ENCODE assay signal across 10 cellular contexts in the genomic region with DNA sequence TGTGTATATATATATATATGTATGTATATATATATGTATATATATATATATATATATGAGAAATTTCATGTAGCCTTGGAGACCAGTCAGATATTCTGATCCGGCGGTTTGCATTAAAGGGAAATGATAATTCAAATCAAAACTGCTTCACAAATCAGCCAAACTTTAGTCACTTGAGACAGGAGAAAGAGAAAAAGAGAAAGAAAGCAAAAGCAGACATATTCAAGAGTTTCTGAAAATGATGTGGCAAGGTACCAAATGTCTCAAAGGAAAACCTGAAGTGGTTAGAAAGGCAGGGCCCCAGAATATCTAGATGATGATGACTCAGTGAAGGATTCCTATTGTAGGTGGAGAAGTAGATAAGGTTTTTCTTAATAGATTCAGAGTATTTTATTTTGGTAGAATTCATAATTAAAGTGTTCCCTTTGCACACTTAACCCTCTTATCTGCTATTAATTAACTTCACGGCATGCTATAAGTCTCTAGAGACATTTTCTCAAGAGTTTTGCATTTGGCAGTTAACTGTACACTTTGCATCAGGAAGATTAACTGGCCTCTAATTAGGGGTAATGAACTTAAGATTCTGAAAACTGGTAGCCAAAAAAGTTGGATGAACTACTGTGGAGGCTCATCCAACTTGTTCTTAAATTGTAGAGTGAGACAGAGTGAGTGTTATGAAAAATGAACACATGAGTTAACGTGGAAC. TPM values are rescaled to one million over a fixed set of nuclear protein-coding genes. Genes with fewer than 3 reads are reported as not detected.
A peak's percentile ranks its signal among the peaks of the same experiment; 100 is the strongest.
DNase-seq lines count a peak whose midpoint lies in the region; ATAC-seq, FAIRE-seq and TF ChIP-seq lines count a peak whose summit lies in the region.
"Had no signal": no experiment of that assay in that cellular context is flagged by ENCODE, and none has a peak within 500 bp of the region (broad histone marks: within the 10 kb centered on the region; RNA-seq: fewer than 3 reads in every experiment).

No MANE protein-coding gene starts in this region.

- POLR2A ChIA-PET in GM10248 (lab: Yijun Ruan, JAX), result no interaction called here
- POLR2A ChIA-PET in activated CD4-positive, alpha-beta memory T cell treated with anti-CD3 and anti-CD28 coated beads for 36 hours (lab: Charles Lee), result interaction anchor here (1.5 to 1.6 kb wide), 2 partner anchors 52 to 134 kb away, joined by 6 to 8 read pairs; no protein-coding TSS in a partner anchor

- CTCF ChIA-PET in GM10248 (lab: Yijun Ruan, JAX), result no interaction called here
- CTCF ChIA-PET in activated CD4-positive, alpha-beta memory T cell treated with anti-CD3 and anti-CD28 coated beads for 36 hours (lab: Charles Lee), result no interaction called here

- peaks cover 32% of the 10 kb centered on the region for H3K4me1 Mint-ChIP-seq in activated CD4-positive, alpha-beta memory T cell treated with anti-CD3 and anti-CD28 coated beads for 36 hours (ENCODE audit: low read depth)
- no peaks in the 10 kb centered on the region for H3K4me1 Mint-ChIP-seq in type B pancreatic cell (ENCODE audit: unreplicated experiment)

- no peak for TF ChIP-seq CTCF in GM10248 (IDR thresholded peaks at IDR 0.05; ENCODE audit: control extremely low read depth, extremely low read depth, low read depth, missing control alignments)
- no peak for TF ChIP-seq CTCF in type B pancreatic cell (conservative IDR thresholded peaks at IDR 0.05)

- peak; percentile 87 for ATAC-seq in HG02885 (IDR thresholded peaks at IDR 0.05; ENCODE audit: poor library complexity, unreplicated experiment)

- DNase-seq in GM10248 (ENCODE audit: extremely low spot score) (peak; percentile 51), GM19239 (ENCODE audit: insufficient read length, low spot score) (peak; percentile 20), type B pancreatic cell (ENCODE audit: extremely low spot score, unreplicated experiment) (no peak), C1 segment of cervical spinal cord (lab: John Stamatoyannopoulos, UW) (no peak), RKO (ENCODE audit: low spot score) (no peak)
- DNase-seq in activated CD4-positive, alpha-beta memory T cell treated with anti-CD3 and anti-CD28 coated beads for 36 hours, result no peak
- no peak for DNase-seq in stimulated activated naive CD4-positive, alpha-beta T cell (lab: John Stamatoyannopoulos, UW)
- DNase-seq: COR-L47; NK-92 treated with Interleukin-12 subunit alpha and Interleukin-12 subunit beta, amount 100 ng/mL, for 24 hours had no signal

- H3K4me3 Mint-ChIP-seq in activated CD4-positive, alpha-beta memory T cell treated with anti-CD3 and anti-CD28 coated beads for 36 hours, result peak overlapping the region; percentile 33
- no peak overlapping the region for H3K4me3 Mint-ChIP-seq in type B pancreatic cell

- peak overlapping the region; percentile 34 for H3K27ac Mint-ChIP-seq in activated CD4-positive, alpha-beta memory T cell treated with anti-CD3 and anti-CD28 coated beads for 36 hours
- H3K27ac Mint-ChIP-seq in type B pancreatic cell, result no peak overlapping the region

- FAIRE-seq in GM19239 (lab: Jason Lieb, UNC), result peak; percentile 89

- intact Hi-C loops in activated CD4-positive, alpha-beta memory T cell treated with anti-CD3 and anti-CD28 coated beads for 36 hours (cut with micrococcal nuclease), result loop anchor here (1.0 to 5.0 kb wide), 9 partner anchors 34 to 508 kb away; a partner anchor contains a TSS

- H3K36me3 Mint-ChIP-seq in activated CD4-positive, alpha-beta memory T cell treated with anti-CD3 and anti-CD28 coated beads for 36 hours, result peaks cover 10% of the 10 kb centered on the region
- H3K36me3 Mint-ChIP-seq in type B pancreatic cell, result peaks cover 15% of the 10 kb centered on the region

- no peaks in the 10 kb centered on the region for H3K27me3 Mint-ChIP-seq in activated CD4-positive, alpha-beta memory T cell treated with anti-CD3 and anti-CD28 coated beads for 36 hours
- H3K27me3 Mint-ChIP-seq in type B pancreatic cell, result no peaks in the 10 kb centered on the region

- H3K9me3 Mint-ChIP-seq in activated CD4-positive, alpha-beta memory T cell treated with anti-CD3 and anti-CD28 coated beads for 36 hours, result peaks cover 3% of the 10 kb centered on the region
- H3K9me3 Mint-ChIP-seq in type B pancreatic cell, result peaks cover 4% of the 10 kb centered on the region

RNA-seq across cellular contexts. Expression of a gene that starts 50.1 kb away (rescaled TPM):
- total RNA-seq in activated CD4-positive, alpha-beta memory T cell treated with anti-CD3 and anti-CD28 coated beads for 36 hours, result 10 to 100 TPM; 32.5 to 32.7 TPM
- total RNA-seq in type B pancreatic cell (ENCODE audit: low replicate concordance), result 25.4 and 32.5 TPM in 2 replicates

Comparison
In these comparisons a context has a peak if more than half of its experiments do, and no peak if none do; other contexts are left out.
1. DNase-seq: peak in GM10248 (single experiment) and GM19239 (single experiment); none in activated CD4-positive, alpha-beta memory T cell treated with anti-CD3 and anti-CD28 coated beads for 36 hours (single experiment), type B pancreatic cell (single experiment), stimulated activated naive CD4-positive, alpha-beta T cell (0 of 6), C1 segment of cervical spinal cord (0 of 14) and RKO (single experiment).